8 cellular contexts compared by ENCODE assay signal in the genomic region with DNA sequence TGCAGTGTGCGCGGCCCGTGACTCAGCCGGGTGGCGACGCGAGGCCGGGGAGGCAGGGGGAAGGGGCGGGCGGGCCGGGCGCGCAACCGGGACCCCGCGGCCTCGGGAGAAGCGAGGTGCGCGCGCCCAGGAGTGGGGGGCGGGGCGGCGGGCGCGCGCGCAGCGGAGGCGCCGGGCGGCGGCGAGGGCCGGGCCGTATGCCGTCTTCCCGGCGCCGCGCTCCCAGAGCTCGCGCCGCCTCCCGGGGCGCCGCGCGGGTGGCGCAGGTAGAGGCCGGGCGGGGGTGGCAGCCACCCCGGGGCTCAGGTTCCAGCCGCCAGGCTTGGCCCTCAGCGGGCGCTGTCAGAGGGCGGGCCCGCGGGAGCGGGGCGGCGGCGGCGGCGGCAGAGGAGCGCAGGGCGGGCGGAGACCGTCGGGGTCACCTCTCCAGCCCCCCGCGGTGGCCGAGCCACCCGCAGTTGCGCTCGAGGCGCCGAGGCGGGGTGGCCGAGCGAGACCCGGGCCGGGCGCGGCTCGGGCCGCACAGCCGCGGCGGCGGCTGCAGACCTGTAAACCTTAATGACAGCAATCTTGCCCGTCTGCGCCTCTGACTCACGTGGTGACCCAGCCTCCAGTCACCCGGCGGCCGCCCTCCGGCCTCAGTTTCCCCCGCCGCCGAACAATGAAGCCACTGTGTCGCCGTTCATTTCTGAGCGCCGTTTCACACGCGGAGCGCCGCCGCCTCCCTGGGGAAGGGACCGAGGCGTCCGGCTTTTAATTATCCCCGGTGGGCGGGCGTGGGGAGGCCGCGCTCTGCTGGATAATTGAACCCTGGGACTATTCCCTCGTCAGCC. TPM values are rescaled to one million over a fixed set of nuclear protein-coding genes. Genes with fewer than 3 reads are reported as not detected.
DNase-seq lines count a peak whose midpoint lies in the region.

No MANE protein-coding gene starts in this region.

- H3K4me3 Mint-ChIP-seq in activated CD4-positive, alpha-beta T cell treated with anti-CD3 and anti-CD28 coated beads, Interleukin-2, amount 10 ng/mL, durations not matched to agents 7 days and 5 days = peak overlapping the region; percentile 70

- WGBS in ectodermal cell, 2 experiments = 1% methylated on average over 119 of the region's 119 CpGs
- 2% methylated on average over 78 to 93 of the region's 119 CpGs for WGBS in mesodermal cell (ENCODE audit: insufficient coverage in 2 of 2), 2 experiments

- H3K9me3 ChIP-seq in ectodermal cell (ENCODE audit: control insufficient read depth, low read length) = no peaks in the 10 kb centered on the region
- no peaks in the 10 kb centered on the region for H3K9me3 ChIP-seq in mesodermal cell (ENCODE audit: control insufficient read depth, low read length)

- H3K4me3 ChIP-seq in ectodermal cell (ENCODE audit: insufficient read depth, low read depth, low read length) (peak overlapping the region; percentile 58), mesodermal cell (ENCODE audit: extremely low read depth, insufficient read depth, low read length, poor library complexity, severe bottlenecking) (peak overlapping the region; percentile 54)

- H3K36me3 Mint-ChIP-seq in activated CD4-positive, alpha-beta T cell treated with anti-CD3 and anti-CD28 coated beads, Interleukin-2, amount 10 ng/mL, durations not matched to agents 7 days and 5 days (ENCODE audit: low read depth) = no peaks in the 10 kb centered on the region

- H3K36me3 ChIP-seq in ectodermal cell (ENCODE audit: control insufficient read depth, insufficient read depth, low read length) (no peaks in the 10 kb centered on the region), mesodermal cell (ENCODE audit: control insufficient read depth, insufficient read depth, low read length) (no peaks in the 10 kb centered on the region)

- H3K27ac ChIP-seq in ectodermal cell (ENCODE audit: insufficient read depth, low read depth, low read length, poor library complexity, severe bottlenecking) (no peak overlapping the region), mesodermal cell (ENCODE audit: low read depth, low read length, severe bottlenecking) (peak overlapping the region; percentile 89)

- peaks cover 52% of the 10 kb centered on the region for H3K27me3 ChIP-seq in ectodermal cell (ENCODE audit: control insufficient read depth, insufficient read depth, low read length, poor library complexity, severe bottlenecking)

- CTCF ChIA-PET in activated CD4-positive, alpha-beta T cell treated with anti-CD3 and anti-CD28 coated beads, Interleukin-2, amount 10 ng/mL, durations not matched to agents 7 days and 5 days (lab: Charles Lee) = no interaction called here

- H3K4me1 Mint-ChIP-seq in activated CD4-positive, alpha-beta T cell treated with anti-CD3 and anti-CD28 coated beads, Interleukin-2, amount 10 ng/mL, durations not matched to agents 7 days and 5 days = peaks cover 7% of the 10 kb centered on the region

- H3K4me1 ChIP-seq in ectodermal cell (ENCODE audit: control insufficient read depth, insufficient read depth, low read length) = peaks cover 13% of the 10 kb centered on the region
- peaks cover 31% of the 10 kb centered on the region for H3K4me1 ChIP-seq in mesodermal cell (ENCODE audit: control insufficient read depth, insufficient read depth, low read length, poor library complexity, severe bottlenecking)

- H3K9me3 Mint-ChIP-seq in activated CD4-positive, alpha-beta T cell treated with anti-CD3 and anti-CD28 coated beads, Interleukin-2, amount 10 ng/mL, durations not matched to agents 7 days and 5 days = no peaks in the 10 kb centered on the region

- peak; percentile 94 for DNase-seq in GM03348 (ENCODE audit: low spot score)
- DNase-seq in GOT3 (lab: John Stamatoyannopoulos, UW) = peak; percentile 8
- DNase-seq in NCI-H146 (lab: John Stamatoyannopoulos, UW) = peak; percentile 90
- DNase-seq in activated CD4-positive, alpha-beta T cell treated with anti-CD3 and anti-CD28 coated beads, Interleukin-2, amount 10 ng/mL, durations not matched to agents 7 days and 5 days = peak; percentile 31
- DNase-seq in stimulated activated CD8-positive, alpha-beta memory T cell treated with anti-CD3 and anti-CD28 coated beads, Interleukin-4, amount 100 ng/mL, for 48 hours = peak; percentile 67
- DNase-seq in OCI-M1 (lab: John Stamatoyannopoulos, UW) = no peak

- POLR2A ChIA-PET in activated CD4-positive, alpha-beta T cell treated with anti-CD3 and anti-CD28 coated beads, Interleukin-2, amount 10 ng/mL, durations not matched to agents 7 days and 5 days (lab: Charles Lee) = no interaction called here

- no peak overlapping the region for H3K27ac Mint-ChIP-seq in activated CD4-positive, alpha-beta T cell treated with anti-CD3 and anti-CD28 coated beads, Interleukin-2, amount 10 ng/mL, durations not matched to agents 7 days and 5 days

- H3K27me3 Mint-ChIP-seq in activated CD4-positive, alpha-beta T cell treated with anti-CD3 and anti-CD28 coated beads, Interleukin-2, amount 10 ng/mL, durations not matched to agents 7 days and 5 days = peaks cover 46% of the 10 kb centered on the region

RNA-seq across cellular contexts. Expression of a gene that starts 25.3 kb away (rescaled TPM):
- 10 to 100 TPM; 19.5 to 21.7 TPM for total RNA-seq in activated CD4-positive, alpha-beta T cell treated with anti-CD3 and anti-CD28 coated beads, Interleukin-2, amount 10 ng/mL, durations not matched to agents 7 days and 5 days
- polyA plus RNA-seq in ectodermal cell (2013, experiment 1 of 4) = 3.6 TPM
- polyA plus RNA-seq in ectodermal cell (2013, experiment 2 of 4) = 1.9 TPM
- 2.5 TPM for polyA plus RNA-seq in ectodermal cell (2013, experiment 3 of 4)
- 3.9 TPM for polyA plus RNA-seq in ectodermal cell (2013, experiment 4 of 4)
- 45.1 TPM for polyA plus RNA-seq in mesodermal cell (2013, experiment 1 of 2)
- polyA plus RNA-seq in mesodermal cell (2013, experiment 2 of 2) = 42.8 TPM
